Comparison of ENCODE assay signal across 10 cellular contexts in the genomic region with DNA sequence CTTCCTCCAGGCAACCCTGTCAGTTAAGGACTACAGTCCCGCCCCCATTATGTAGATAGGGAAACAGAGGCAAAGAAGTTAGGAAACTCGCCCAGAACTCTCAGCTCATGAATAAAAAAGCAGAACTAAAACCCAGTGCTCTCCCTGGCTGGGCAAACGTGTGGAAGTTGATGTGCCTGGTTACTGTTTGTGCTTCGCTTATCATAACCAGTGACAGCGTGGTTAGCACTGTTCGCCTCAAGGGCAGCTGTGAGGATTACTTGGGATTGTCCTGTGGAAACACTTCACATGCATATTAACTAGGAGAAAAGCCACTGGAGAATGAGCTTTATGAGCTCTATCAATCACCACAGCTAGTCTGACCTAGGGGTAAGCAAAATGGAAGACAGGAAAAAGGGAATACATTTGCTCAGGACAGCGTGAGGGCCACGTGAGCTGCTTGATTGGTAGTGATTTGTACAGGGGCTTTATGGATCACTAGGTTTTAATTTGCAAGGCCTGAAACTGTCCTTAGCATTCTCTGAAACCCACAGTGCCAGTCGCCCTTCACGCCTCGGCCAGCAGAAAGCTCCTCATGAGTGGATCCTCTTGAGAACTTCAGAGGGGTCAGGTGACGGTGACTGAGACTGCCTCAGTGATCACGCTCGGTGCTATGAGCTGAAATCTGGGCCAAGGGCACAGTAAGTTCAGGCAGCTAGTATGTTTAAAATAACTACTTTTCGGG. TPM values are rescaled to one million over a fixed set of nuclear protein-coding genes. Genes with fewer than 3 reads are reported as not detected.
A peak's percentile ranks its signal among the peaks of the same experiment; 100 is the strongest.
DNase-seq lines count a peak whose midpoint lies in the region; FAIRE-seq and TF ChIP-seq lines count a peak whose summit lies in the region.
"Had no signal": no experiment of that assay in that cellular context is flagged by ENCODE, and none has a peak within 500 bp of the region (broad histone marks: within the 10 kb centered on the region; RNA-seq: fewer than 3 reads in every experiment).

No MANE protein-coding gene starts in this region.

- H3K79me1 ChIP-seq in H9 (ENCODE audit: insufficient read depth, low read depth, low read length, poor library complexity, severe bottlenecking): no peaks in the 10 kb centered on the region

- no peak overlapping the region for H3K4ac ChIP-seq in H9 (ENCODE audit: low read depth, low read length)

- TF ChIP-seq CTCF in H9 (conservative IDR thresholded peaks at IDR 0.05) (no peak), PC-9 (conservative IDR thresholded peaks at IDR 0.05) (no peak), sigmoid colon (IDR thresholded peaks at IDR 0.05) (no peak)

- no TSS peak for BruUV-seq in PC-9 (replicated peaks; lab: Mats Ljungman, UMichigan)

- no peak overlapping the region for H3K4me3 Mint-ChIP-seq in H9

- H2BK20ac ChIP-seq in H9 (ENCODE audit: low read depth, low read length, poor library complexity, severe bottlenecking): no peak overlapping the region

- peak overlapping the region; percentile 4 to 76 (median 17); a peak in 5 of 7 replicates for H3K27ac Mint-ChIP-seq in H9

- no peak overlapping the region for H3K4me2 ChIP-seq in H9 (ENCODE audit: insufficient read depth, insufficient read length, low read length)
- peak overlapping the region; percentile 81 for H3K4me2 ChIP-seq in PC-9

- H3K27me3 Mint-ChIP-seq in H9 (ENCODE audit: low read depth): peaks cover 2% of the 10 kb centered on the region; the same call in 1 of the 2 replicates

- WGBS in H9 (ENCODE audit: extremely low coverage, insufficient read length, low lambda C conversion rate): no CpG with 5 or more reads among the region's 15 CpGs
- 77 to 88% methylated on average over 15 of the region's 15 CpGs for WGBS in sigmoid colon, 2 donors

- H3K14ac ChIP-seq in H9 (ENCODE audit: insufficient read depth, low read length): no peak overlapping the region

- H3K36me3 Mint-ChIP-seq in H9 (ENCODE audit: insufficient read depth in 1 of 3, low read depth in 3 of 3): peaks cover 7 to 36% (median 34%) of the 10 kb centered on the region in 3 experiments; a peak in 5 of 7 replicates

- H3K79me2 ChIP-seq in H9 (ENCODE audit: insufficient read depth, low read length) (no peaks in the 10 kb centered on the region), PC-9 (ENCODE audit: low read depth) (no peaks in the 10 kb centered on the region)

- H3K9ac ChIP-seq in H9 (ENCODE audit: extremely low read depth, insufficient read length, low read length): no peak overlapping the region

- H3K18ac ChIP-seq in H9 (ENCODE audit: insufficient read length, low read depth, low read length): no peak overlapping the region

- no peaks in the 10 kb centered on the region for H3K9me2 ChIP-seq in PC-9 (ENCODE audit: insufficient read depth)

- H3K4me1 Mint-ChIP-seq in H9: peaks cover 18 to 26% of the 10 kb centered on the region in 2 experiments

- no peak for FAIRE-seq in urothelium cell line (lab: Jason Lieb, UNC)

- H3K27ac ChIP-seq in H9 (ENCODE audit: insufficient read length, low read depth, low read length) (no peak overlapping the region), PC-9 (peak overlapping the region; percentile 95), sigmoid colon (peak overlapping the region; percentile 20 to 29 (median 24))

- H3K56ac ChIP-seq in H9 (ENCODE audit: insufficient read length, low read depth, low read length): no peak overlapping the region

- H3K9me3 Mint-ChIP-seq in H9: no peaks in the 10 kb centered on the region

- H2BK12ac ChIP-seq in H9 (ENCODE audit: insufficient read length, low read depth, low read length): no peak overlapping the region

- H3K27me3 ChIP-seq in H9 (ENCODE audit: insufficient read depth, low read length) (no peaks in the 10 kb centered on the region), PC-9 (ENCODE audit: insufficient read depth, low read depth) (no peaks in the 10 kb centered on the region), sigmoid colon (no peaks in the 10 kb centered on the region)

- no peak for TF ChIP-seq EP300 in sigmoid colon (IDR thresholded peaks at IDR 0.05)

- H2AFZ ChIP-seq in H9 (ENCODE audit: low read length) (no peak overlapping the region), PC-9 (no peak overlapping the region)

- TF ChIP-seq POLR2A in sigmoid colon (IDR thresholded peaks at IDR 0.05): no peak

- no peaks in the 10 kb centered on the region for H3K23me2 ChIP-seq in H9 (ENCODE audit: insufficient read length, low read depth, low read length, poor library complexity, severe bottlenecking)

- peaks cover 43% of the 10 kb centered on the region for H3F3A ChIP-seq in PC-9 (ENCODE audit: insufficient read depth, low read depth)

- no peaks in the 10 kb centered on the region for H3K9me3 ChIP-seq in H9 (ENCODE audit: control insufficient read depth, low read depth, low read length)
- H3K9me3 ChIP-seq in PC-9 (ENCODE audit: insufficient read depth, low read depth): no peaks in the 10 kb centered on the region
- no peaks in the 10 kb centered on the region for H3K9me3 ChIP-seq in sigmoid colon

- no peak overlapping the region for H2BK120ac ChIP-seq in H9 (ENCODE audit: low read depth, low read length, poor library complexity, severe bottlenecking)

- no peaks in the 10 kb centered on the region for H3K4me1 ChIP-seq in H9 (ENCODE audit: insufficient read depth, low read length)
- peaks cover 48% of the 10 kb centered on the region for H3K4me1 ChIP-seq in PC-9 (replicated peaks; ENCODE audit: insufficient read depth)
- peaks cover 0 to 7% (median 3%) of the 10 kb centered on the region in 4 donors for H3K4me1 ChIP-seq in sigmoid colon

- no peak overlapping the region for H3K23ac ChIP-seq in H9 (ENCODE audit: insufficient read length, low read depth, low read length)

- H2AK5ac ChIP-seq in H9 (ENCODE audit: insufficient read length, low read length): no peak overlapping the region

- H3T11ph ChIP-seq in H9 (ENCODE audit: low read length): no peak overlapping the region

- CTCF ChIA-PET in PC-9 (lab: Charles Lee): no interaction called here

- intact Hi-C loops in PC-9 (cut with micrococcal nuclease; ENCODE audit: unreplicated experiment) (loop anchor here (10.0 kb wide), 2 partner anchors 268 to 438 kb away; partner anchors contain the start of genes CAMKK1 and HASPIN), sigmoid colon (cut with DNase I) (no loop called here)

- H2BK5ac ChIP-seq in H9 (ENCODE audit: insufficient read length, low read length): no peak overlapping the region

- POLR2A ChIA-PET in PC-9 (lab: Charles Lee; ENCODE audit: unreplicated experiment): interaction anchor here (0.7 kb wide), 1 partner anchor 95 kb away, joined by 7 read pairs; no protein-coding TSS in a partner anchor

- H3K4me3 ChIP-seq in PC-9 (no peak overlapping the region), sigmoid colon (no peak overlapping the region)

- DNase-seq in H9: no peak
- DNase-seq in PC-9: no peak
- peak; percentile 22 for DNase-seq in globus pallidus (ENCODE audit: low spot score)
- DNase-seq in sigmoid colon: no peak
- DNase-seq in NCI-H526 (lab: John Stamatoyannopoulos, UW): no peak
- DNase-seq in urothelium cell line (ENCODE audit: low spot score): no peak
- no peak for DNase-seq in SW480 (ENCODE audit: low spot score)
- no peak for DNase-seq in NCI-H2107 treated with DMSO at 0.1 percent for 48 hours (lab: John Stamatoyannopoulos, UW; ENCODE audit: unreplicated experiment)
- DNase-seq: activated effector memory CD4-positive, alpha-beta T cell treated with anti-CD3 and anti-CD28 coated beads, Interleukin-2, amount 50 U/mL, for 16 hours; erythroblast had no signal

- H4K5ac ChIP-seq in H9 (ENCODE audit: insufficient read length, low read depth, low read length): no peak overlapping the region

- H4K8ac ChIP-seq in H9 (replicated peaks; ENCODE audit: insufficient read length, low read depth, low read length): no peak overlapping the region

- H4K20me1 ChIP-seq in H9 (ENCODE audit: control insufficient read depth, insufficient read depth, insufficient read length): no peaks in the 10 kb centered on the region
- H4K20me1 ChIP-seq in PC-9 (ENCODE audit: insufficient read depth): no peaks in the 10 kb centered on the region

- no peak overlapping the region for H2BK15ac ChIP-seq in H9 (ENCODE audit: low read depth, low read length)

- no peak overlapping the region for H4K91ac ChIP-seq in H9 (ENCODE audit: insufficient read length, low read depth, low read length)

- H3K36me3 ChIP-seq in PC-9 (ENCODE audit: low read depth) (no peaks in the 10 kb centered on the region), sigmoid colon (peaks cover 13 to 67% (median 24%) of the 10 kb centered on the region in 4 donors)

RNA-seq across cellular contexts. Expression of gene CYB5D2, which starts 19.9 kb away (rescaled TPM):
- total RNA-seq in H9 (2021) (7.8 and 8.4 TPM in 2 replicates), PC-9 (2021) (40.5 and 52.4 TPM in 2 replicates), sigmoid colon (10 to 100 TPM; 19.3 to 30.0 (median 21.5) TPM)
- 10 to 100 TPM; 12.0 to 19.8 (median 12.3) TPM for polyA plus RNA-seq in sigmoid colon

RNA-seq across cellular contexts. Expression of gene ZZEF1, which starts 20.1 kb away (rescaled TPM):
- total RNA-seq in H9 (2021): 17.4 and 22.1 TPM in 2 replicates
- 39.5 and 42.9 TPM in 2 replicates for total RNA-seq in PC-9 (2021)
- 10 to 100 TPM; 40.0 to 93.9 (median 46.5) TPM for total RNA-seq in sigmoid colon
- 10 to 100 TPM; 11.4 to 56.0 (median 17.3) TPM for polyA plus RNA-seq in sigmoid colon
